9 cellular contexts compared by ENCODE assay signal in genomic region chr17:19738757-19739156, GRCh38. TPM values are rescaled to one million over a fixed set of nuclear protein-coding genes. Genes with fewer than 3 reads are reported as not detected.
"Had no signal": no experiment of that assay in that cellular context is flagged by ENCODE, and none has a peak within 500 bp of the region (broad histone marks: within the 10 kb centered on the region; RNA-seq: fewer than 3 reads in every experiment).

No MANE protein-coding gene starts in this region.

- DNase-seq: H7, HFFc6, IMR-90 had no signal

- H3K27ac ChIP-seq: HL-60 had no signal

- ATAC-seq: GM23338, HCT116 had no signal

- H3K36me3 ChIP-seq: HAP-1 had no signal

- H2AFZ ChIP-seq: GM23338 had no signal

- H3K4me3 ChIP-seq: GM23338, HAP-1 had no signal

- H3K4me1 ChIP-seq: HAP-1 had no signal

- H3K9me3 ChIP-seq: HAP-1 had no signal

- H3K4me2 ChIP-seq: GM23338 had no signal

RNA-seq across cellular contexts. Expression of gene ALDH3A1, which starts 9.3 kb away (rescaled TPM):
- total RNA-seq: IMR-90 had no signal
- polyA plus RNA-seq: IMR-90 had no signal

RNA-seq across cellular contexts. Expression of gene SLC47A2, which starts 22.4 kb away (rescaled TPM):
- total RNA-seq: GM23338, H4, H7, HFFc6, HT1080, IMR-90 had no signal
- polyA plus RNA-seq: GM23338, IMR-90 had no signal
